ENCODE assay signal across 22 cellular contexts in genomic region chr9:18888241-18888794, GRCh38.
DNase-seq lines count a peak whose midpoint lies in the region; ATAC-seq and TF ChIP-seq lines count a peak whose summit lies in the region.
"Had no signal": no experiment of that assay in that cellular context is flagged by ENCODE, and none has a peak within 500 bp of the region (broad histone marks: within the 10 kb centered on the region; RNA-seq: fewer than 3 reads in every experiment).

No MANE protein-coding gene starts in this region.

- H3K36me3 ChIP-seq in MG63, result peaks cover 69% of the 10 kb centered on the region
- H3K36me3 ChIP-seq in colonic mucosa, result no peaks in the 10 kb centered on the region
- H3K36me3 ChIP-seq: lower lobe of right lung, right lobe of liver, vagina had no signal

- H3K4me1 ChIP-seq in colonic mucosa, result no peaks in the 10 kb centered on the region
- H3K4me1 ChIP-seq: lower lobe of right lung, right lobe of liver, testis had no signal

- no peaks in the 10 kb centered on the region for H3K4me1 Mint-ChIP-seq in activated CD4-positive, alpha-beta memory T cell treated with anti-CD3 and anti-CD28 coated beads for 36 hours (ENCODE audit: low read depth)
- H3K4me1 Mint-ChIP-seq: CD4-positive, CD25-positive, alpha-beta regulatory T cell had no signal

- H3K27ac ChIP-seq in colonic mucosa (no peak overlapping the region), RWPE1 (no peak overlapping the region)
- H3K27ac ChIP-seq: lower lobe of right lung, right lobe of liver, testis, vagina had no signal

- no peaks in the 10 kb centered on the region for H3K9me3 Mint-ChIP-seq in activated CD4-positive, alpha-beta memory T cell treated with anti-CD3 and anti-CD28 coated beads for 36 hours

- peaks cover 8% of the 10 kb centered on the region for H3K9me3 ChIP-seq in MG63
- no peaks in the 10 kb centered on the region for H3K9me3 ChIP-seq in colonic mucosa
- H3K9me3 ChIP-seq: lower lobe of right lung, right lobe of liver, testis, vagina had no signal

- peaks cover 3% of the 10 kb centered on the region for H3K27me3 Mint-ChIP-seq in activated CD4-positive, alpha-beta memory T cell treated with anti-CD3 and anti-CD28 coated beads for 36 hours

- DNase-seq in AG09319 (ENCODE audit: extremely low read depth, low read depth), result peak; percentile 7
- DNase-seq in MG63, result peak; percentile 95
- DNase-seq in colonic mucosa, result peak; percentile 34
- peak in 1 of 2 donors; percentile 11 for DNase-seq in left colon
- no peak for DNase-seq in RWPE1 (ENCODE audit: low spot score)
- DNase-seq in cerebellar nuclear complex (lab: John Stamatoyannopoulos, UW), result no peak
- no peak for DNase-seq in activated CD4-positive, alpha-beta memory T cell treated with anti-CD3 and anti-CD28 coated beads for 36 hours
- DNase-seq in DMS153 (lab: John Stamatoyannopoulos, UW), result no peak
- DNase-seq: activated CD4-positive, alpha-beta T cell treated with anti-CD3 and anti-CD28 coated beads, Interleukin-2, amount 50 U/mL, for 1 hour; activated CD8-positive, alpha-beta memory T cell treated with anti-CD3 and anti-CD28 coated beads, Interleukin-2, amount 50 U/mL, for 48 hours; activated effector memory CD4-positive, alpha-beta T cell treated with Interleukin-2 at 50 U/mL for 16 hours; caudate nucleus; CD4-positive, CD25-positive, alpha-beta regulatory T cell; effector CD4-positive, alpha-beta T cell; lower lobe of right lung; NCI-H2171 treated with DMSO at 0.1 percent for 48 hours; NCI-H774; occipital lobe; right lobe of liver; T-helper 2 cell; testis had no signal

- H3K36me3 Mint-ChIP-seq in activated CD4-positive, alpha-beta memory T cell treated with anti-CD3 and anti-CD28 coated beads for 36 hours, result no peaks in the 10 kb centered on the region
- H3K36me3 Mint-ChIP-seq: CD4-positive, CD25-positive, alpha-beta regulatory T cell had no signal

- H3K4me3 ChIP-seq in MG63 (no peak overlapping the region), colonic mucosa (no peak overlapping the region)
- H3K4me3 ChIP-seq: lower lobe of right lung, right lobe of liver, testis, vagina had no signal

- POLR2A ChIA-PET in RWPE1 (lab: Yijun Ruan, JAX; ENCODE audit: low non-redundant PET), result no interaction called here
- POLR2A ChIA-PET in activated CD4-positive, alpha-beta memory T cell treated with anti-CD3 and anti-CD28 coated beads for 36 hours (lab: Charles Lee), result no interaction called here

- H3K27me3 ChIP-seq in MG63, result no peaks in the 10 kb centered on the region
- no peaks in the 10 kb centered on the region for H3K27me3 ChIP-seq in colonic mucosa
- H3K27me3 ChIP-seq: right lobe of liver, testis, vagina had no signal

- CTCF ChIA-PET in RWPE1 (lab: Yijun Ruan, JAX), result interaction anchor here (1.3 kb wide), 1 partner anchor 11 kb away, joined by 3 read pairs; no protein-coding TSS in a partner anchor
- CTCF ChIA-PET in activated CD4-positive, alpha-beta memory T cell treated with anti-CD3 and anti-CD28 coated beads for 36 hours (lab: Charles Lee), result no interaction called here

- no peak overlapping the region for H3K4me3 Mint-ChIP-seq in activated CD4-positive, alpha-beta memory T cell treated with anti-CD3 and anti-CD28 coated beads for 36 hours
- H3K4me3 Mint-ChIP-seq: CD4-positive, CD25-positive, alpha-beta regulatory T cell had no signal

- no peak overlapping the region for H3K9ac ChIP-seq in colonic mucosa (ENCODE audit: low read depth in 2 of 2, low read length in 2 of 2)

- ATAC-seq in left colon, result peak; percentile 73
- ATAC-seq: lower lobe of right lung, right lobe of liver had no signal

- H3K27ac Mint-ChIP-seq in activated CD4-positive, alpha-beta memory T cell treated with anti-CD3 and anti-CD28 coated beads for 36 hours, result no peak overlapping the region
- H3K27ac Mint-ChIP-seq: CD4-positive, CD25-positive, alpha-beta regulatory T cell had no signal

- no peak for TF ChIP-seq CTCF in AG09319 (IDR thresholded peaks at IDR 0.05; ENCODE audit: low read depth, low read length)
- TF ChIP-seq CTCF in colonic mucosa (IDR thresholded peaks at IDR 0.05), result no peak
- TF ChIP-seq CTCF in RWPE1 (conservative IDR thresholded peaks at IDR 0.05; ENCODE audit: low read depth), result no peak

- intact Hi-C loops in colonic mucosa (cut with DNase I), result no loop called here
- intact Hi-C loops in left colon (cut with DNase I, micrococcal nuclease), result no loop called here
- intact Hi-C loops in activated CD4-positive, alpha-beta memory T cell treated with anti-CD3 and anti-CD28 coated beads for 36 hours (cut with micrococcal nuclease), result no loop called here

Comparison
In these comparisons a context has a peak if more than half of its experiments do, and no peak if none do; other contexts are left out.
1. DNase-seq: peak in AG09319 (single experiment), MG63 (single experiment) and colonic mucosa (single experiment); none in RWPE1 (single experiment), cerebellar nuclear complex (0 of 2), activated CD4-positive, alpha-beta memory T cell treated with anti-CD3 and anti-CD28 coated beads for 36 hours (single experiment) and DMS153 (single experiment).